ENCODE assay signal across 8 cellular contexts in the genomic region with DNA sequence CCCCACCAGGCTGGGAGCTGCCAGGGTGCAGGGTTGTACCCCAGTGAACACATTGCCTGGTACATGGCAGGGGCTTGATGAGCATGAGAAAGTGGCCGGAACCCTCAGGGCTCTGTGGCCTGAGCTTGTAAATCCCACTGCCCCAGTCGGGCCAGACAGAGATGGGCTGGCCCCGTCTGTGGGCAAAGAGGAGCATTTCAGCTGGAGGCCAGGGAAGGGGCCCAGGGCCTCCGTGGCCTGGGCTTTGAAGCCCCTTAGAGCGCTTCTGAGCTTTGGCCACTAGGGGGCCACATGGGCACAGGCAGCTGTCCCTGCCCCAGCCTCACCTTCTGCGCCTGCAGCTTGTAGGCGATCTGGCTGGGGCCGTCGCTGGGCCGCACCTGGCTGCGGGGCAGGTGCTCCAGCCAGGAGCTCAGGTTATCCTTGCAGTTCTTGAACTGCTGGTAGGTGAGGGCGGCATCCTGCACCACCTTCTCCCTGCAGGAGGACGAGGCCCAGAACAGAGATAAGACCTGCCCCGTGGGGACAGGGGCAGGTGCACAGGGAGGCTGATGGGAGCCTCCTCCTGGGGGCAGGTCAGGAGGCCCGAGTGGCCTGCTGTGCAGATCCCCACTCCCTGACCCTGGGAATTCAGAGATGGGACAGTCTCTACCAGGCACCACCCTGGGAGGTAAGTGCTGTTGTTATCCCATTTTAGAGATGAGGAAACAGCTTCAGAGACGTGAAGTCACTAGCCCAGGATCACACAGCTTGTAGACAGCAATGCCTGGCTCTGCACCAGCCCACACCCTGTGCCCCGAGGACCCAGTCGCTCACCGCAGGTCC. TPM values are rescaled to one million over a fixed set of nuclear protein-coding genes. Genes with fewer than 3 reads are reported as not detected.
DNase-seq lines count a peak whose midpoint lies in the region; ATAC-seq, FAIRE-seq and TF ChIP-seq lines count a peak whose summit lies in the region.

No MANE protein-coding gene starts in this region.

- no peak overlapping the region for H3K4me3 Mint-ChIP-seq in CD4-positive, alpha-beta T cell

- no peaks in the 10 kb centered on the region for H3K9me3 Mint-ChIP-seq in CD4-positive, alpha-beta T cell

- no peak for TF ChIP-seq POLR2A in HCT116 (IDR thresholded peaks at IDR 0.05; ENCODE audit: borderline replicate concordance, extremely low read depth, insufficient read depth, insufficient read length)
- no peak for TF ChIP-seq POLR2A in HepG2 (IDR thresholded peaks at IDR 0.05; ENCODE audit: insufficient read depth in 1 of 2, low read depth in 2 of 2, low read length in 2 of 2)

- H4K20me1 ChIP-seq in HCT116 (ENCODE audit: insufficient read depth): no peaks in the 10 kb centered on the region
- H4K20me1 ChIP-seq in HepG2 (ENCODE audit: insufficient read depth, low read length): no peaks in the 10 kb centered on the region

- intact Hi-C loops in CD4-positive, alpha-beta T cell (cut with DNase I, micrococcal nuclease): loop anchor here (1.0 to 5.0 kb wide), 6 partner anchors 43 to 383 kb away; a partner anchor contains a TSS
- intact Hi-C loops in HCT116 (cut with micrococcal nuclease): loop anchor here (1.0 to 5.0 kb wide), 5 partner anchors 58 to 285 kb away; a partner anchor contains a TSS
- intact Hi-C loops in HepG2 (cut with micrococcal nuclease; ENCODE audit: unreplicated experiment): loop anchor here (1.0 to 2.0 kb wide), 2 partner anchors 42 to 168 kb away; no protein-coding TSS in a partner anchor

- no peak overlapping the region for H3K9ac ChIP-seq in HCT116 (ENCODE audit: low read length)
- no peak overlapping the region for H3K9ac ChIP-seq in HepG2 (ENCODE audit: insufficient read depth, low read depth, low read length)

- DNase-seq in CD4-positive, alpha-beta T cell: peak; percentile 59 to 79 (median 74)
- peak; percentile 46 for DNase-seq in HCT116 (ENCODE audit: low read depth, low spot score)
- peak; percentile 89 for DNase-seq in NCI-H345 (lab: John Stamatoyannopoulos, UW)
- DNase-seq in activated CD4-positive, alpha-beta T cell treated with anti-CD3 and anti-CD28 coated beads for 1 hour: peak; percentile 64
- peak; percentile 78 for DNase-seq in cerebellum (ENCODE audit: low spot score)
- peak; percentile 72 for DNase-seq in HepG2 (ENCODE audit: low spot score)
- DNase-seq in stimulated activated CD4-positive, alpha-beta T cell treated with anti-CD3 and anti-CD28 coated beads, TNF-alpha, amount 100 ng/mL, for 1 hour (ENCODE audit: low read depth in 3 of 3, low spot score in 1 of 3): peak; percentile 54 to 60 (median 60)

- no peaks in the 10 kb centered on the region for H3K79me2 ChIP-seq in HCT116 (ENCODE audit: insufficient read depth, low read length)
- H3K79me2 ChIP-seq in HepG2 (ENCODE audit: insufficient read depth, low read length): no peaks in the 10 kb centered on the region

- FAIRE-seq in HepG2 (lab: Jason Lieb, UNC): peak; percentile 77

- no peak overlapping the region for H3K4me3 ChIP-seq in HCT116 (replicated peaks in 1 of 2; ENCODE audit: low read depth in 1 of 2, low read length in 2 of 2)
- H3K4me3 ChIP-seq in HepG2 (replicated peaks in 1 of 3; ENCODE audit: insufficient read depth in 1 of 3, low read depth in 2 of 3, low read length in 3 of 3): no peak overlapping the region

- ATAC-seq in CD4-positive, alpha-beta T cell (ENCODE audit: poor library complexity): peak; percentile 98
- ATAC-seq in HCT116 (peak; percentile 94), HepG2 (peak; percentile 92), HG03442 (IDR thresholded peaks at IDR 0.05; ENCODE audit: unreplicated experiment) (no peak)

- TF ChIP-seq RAD21 in HCT116 (IDR thresholded peaks at IDR 0.05; ENCODE audit: low read depth) (peak; percentile 98), HepG2 (CRISPR knock-in tag; IDR thresholded peaks at IDR 0.05) (peak; percentile 98)

- peaks cover 7% of the 10 kb centered on the region for H3K4me1 Mint-ChIP-seq in CD4-positive, alpha-beta T cell (ENCODE audit: low read depth)

- RAD21 ChIA-PET in HCT116 (lab: Charles Lee; ENCODE audit: low non-redundant PET in 1 of 2, low total read pairs in 2 of 2, uncharacterized antibody in 2 of 2, unreplicated experiment in 2 of 2): interaction anchor here (0.6 to 1.4 kb wide), 5 partner anchors 13 to 265 kb away, joined by 3 to 5 read pairs (median 4); a partner anchor contains a TSS

- no peaks in the 10 kb centered on the region for H3K9me2 ChIP-seq in HCT116 (ENCODE audit: insufficient read depth)

- H3K4me2 ChIP-seq in HCT116 (ENCODE audit: low read length) (no peak overlapping the region), HepG2 (ENCODE audit: low read depth, low read length) (no peak overlapping the region)

- H3K27ac Mint-ChIP-seq in CD4-positive, alpha-beta T cell: no peak overlapping the region

- no peaks in the 10 kb centered on the region for H3K36me3 Mint-ChIP-seq in CD4-positive, alpha-beta T cell (ENCODE audit: low read depth)

- H3K27ac ChIP-seq in CD4-positive, alpha-beta T cell (ENCODE audit: low read depth, low read length): no peak overlapping the region
- H3K27ac ChIP-seq in HCT116 (ENCODE audit: low read depth, low read length) (peak overlapping the region; percentile 12; the same call in 1 of the 2 replicates), HepG2 (ENCODE audit: extremely low read length, insufficient read depth, low read length) (no peak overlapping the region)

- H3K36me3 ChIP-seq in HCT116 (ENCODE audit: control insufficient read depth in 1 of 2, insufficient read depth in 2 of 2, low read length in 2 of 2) (peaks cover 37 to 44% of the 10 kb centered on the region in 2 experiments; a peak in 3 of 4 replicates), HepG2 (replicated peaks in 1 of 2; ENCODE audit: control insufficient read depth in 1 of 2, insufficient read depth in 2 of 2, low read length in 2 of 2) (peaks cover 4 to 5% of the 10 kb centered on the region in 2 experiments; a peak in 3 of 5 replicates)

- no TSS peak for BruUV-seq in HCT116 (replicated peaks; lab: Mats Ljungman, UMichigan)
- no TSS peak for BruUV-seq in HepG2 (replicated peaks; lab: Mats Ljungman, UMichigan)

- no peaks in the 10 kb centered on the region for H3K27me3 ChIP-seq in CD4-positive, alpha-beta T cell (ENCODE audit: control insufficient read depth, insufficient read depth, low read length)
- H3K27me3 ChIP-seq in HCT116 (ENCODE audit: insufficient read depth, low read length) (no peaks in the 10 kb centered on the region), HepG2 (ENCODE audit: control insufficient read depth in 1 of 2, insufficient read depth in 2 of 2, low read length in 2 of 2) (no peaks in the 10 kb centered on the region)

- H3K27me3 Mint-ChIP-seq in CD4-positive, alpha-beta T cell: no peaks in the 10 kb centered on the region

- POLR2A ChIA-PET in CD4-positive, alpha-beta T cell (lab: Charles Lee): interaction anchor here (0.6 to 2.2 kb wide), 8 partner anchors 15 to 1251 kb away, joined by 3 to 13 read pairs (median 4); a partner anchor contains a TSS
- POLR2A ChIA-PET in HCT116 (lab: Charles Lee) (interaction anchor here (0.6 to 1.2 kb wide), 3 partner anchors 15 to 234 kb away, joined by 3 read pairs; a partner anchor contains a TSS), HepG2 (lab: Yijun Ruan, JAX) (interaction anchor here (0.9 to 2.0 kb wide), 12 partner anchors 9 to 138 kb away, joined by 3 to 9 read pairs (median 4); a partner anchor contains a TSS)

- H2AFZ ChIP-seq in HCT116 (ENCODE audit: low read depth, low read length, poor library complexity, severe bottlenecking) (no peak overlapping the region), HepG2 (ENCODE audit: low read length) (no peak overlapping the region)

- TF ChIP-seq CTCF in CD4-positive, alpha-beta T cell (IDR thresholded peaks at IDR 0.05): peak; percentile 94
- TF ChIP-seq CTCF in HCT116 (IDR thresholded peaks at IDR 0.05 in 2 of 3, conservative IDR thresholded peaks at IDR 0.05 in 1 of 3; ENCODE audit: borderline replicate concordance in 1 of 3, insufficient read depth in 1 of 3, low read depth in 2 of 3, low read length in 2 of 3): peak; percentile 92 to 99 (median 98)
- peak; percentile 100 for TF ChIP-seq CTCF in HepG2 (CRISPR knock-in tag; IDR thresholded peaks at IDR 0.05)

- no peaks in the 10 kb centered on the region for H3K9me3 ChIP-seq in CD4-positive, alpha-beta T cell (ENCODE audit: control insufficient read depth, low read length)
- no peaks in the 10 kb centered on the region for H3K9me3 ChIP-seq in HCT116 (ENCODE audit: control insufficient read depth in 1 of 2, insufficient read depth in 1 of 2, low read depth in 1 of 2, low read length in 2 of 2)
- no peaks in the 10 kb centered on the region for H3K9me3 ChIP-seq in HepG2 (ENCODE audit: low read length)

- TF ChIP-seq EP300 in HepG2 (IDR thresholded peaks at IDR 0.05; ENCODE audit: low read depth in 2 of 2, low read length in 2 of 2): no peak
- no peak for TF ChIP-seq EP300 in HepG2 (CRISPR knock-in tag; IDR thresholded peaks at IDR 0.05; ENCODE audit: borderline replicate concordance)

- 55% methylated on average over 19 of the region's 19 CpGs for WGBS in HepG2 (ENCODE audit: low lambda C conversion rate)

- CTCF ChIA-PET in CD4-positive, alpha-beta T cell (lab: Charles Lee): interaction anchor here (0.5 to 1.7 kb wide), 25 partner anchors 9 to 384 kb away, joined by 3 to 8 read pairs (median 4); a partner anchor contains a TSS
- CTCF ChIA-PET in HCT116 (lab: Charles Lee): interaction anchor here (0.6 to 3.0 kb wide), 35 partner anchors 10 to 350 kb away, joined by 3 to 22 read pairs (median 4); a partner anchor contains a TSS
- CTCF ChIA-PET in HepG2 (lab: Yijun Ruan, JAX; ENCODE audit: low intra/inter-chr PET ratio, low total read pairs): interaction anchor here (1.1 to 1.9 kb wide), 4 partner anchors 9 to 265 kb away, joined by 4 to 7 read pairs (median 5); no protein-coding TSS in a partner anchor

- in situ Hi-C loops in HepG2 (cut with HindIII; ENCODE audit: extremely low pct_ligation_motif_present, low pct_unique_long_range_greater_than_20kb): no loop called here

- H3K4me1 ChIP-seq in HCT116 (ENCODE audit: control insufficient read depth in 1 of 2, insufficient read depth in 2 of 2, low read length in 2 of 2): peaks cover 0 to 3% of the 10 kb centered on the region in 2 experiments; a peak in 1 of 4 replicates
- peaks cover 5% of the 10 kb centered on the region; the same call in 1 of the 2 replicates for H3K4me1 ChIP-seq in HepG2 (ENCODE audit: insufficient read depth, low read length)

RNA-seq across cellular contexts. Expression of a gene that starts 12.8 kb away (rescaled TPM):
- under 1 TPM; 0.14 to 0.38 TPM for total RNA-seq in CD4-positive, alpha-beta T cell
- total RNA-seq in HCT116 (2021; ENCODE audit: unreplicated experiment) (58.0 TPM), cerebellum (not detected), HepG2 (2016; rRNA removed; fragmentation: Illumina TruSeq; extraction: Trizol) (3.6 and 8.2 TPM in 2 replicates)
- 38.3 and 41.0 TPM in 2 replicates for polyA plus RNA-seq in HCT116 (2012)
- total RNA-seq in HepG2 (2016; cell fraction: cytosol; rRNA removed; fragmentation: Illumina TruSeq; extraction: Trizol; ENCODE audit: low read depth): 1.1 and 1.8 TPM in 2 replicates
- 2.4 and 9.2 TPM in 2 replicates for total RNA-seq in HepG2 (2016; cell fraction: insoluble cytoplasmic fraction; rRNA removed; fragmentation: Illumina TruSeq; extraction: Trizol)
- 1.1 and 1.4 TPM in 2 replicates for total RNA-seq in HepG2 (2016; cell fraction: membrane; rRNA removed; fragmentation: Illumina TruSeq; extraction: Trizol)
- 8.8 and 9.0 TPM in 2 replicates for total RNA-seq in HepG2 (2016; cell fraction: nucleus; rRNA removed; fragmentation: Illumina TruSeq; extraction: Trizol)
- polyA plus RNA-seq in HepG2 (2011; rRNA removed): 2.1 and 4.3 TPM in 2 replicates
- polyA plus RNA-seq in HepG2 (2011; cell fraction: cytosol; rRNA removed): 0.99 and 1.4 TPM in 2 replicates
- 26.0 and 30.5 TPM in 2 replicates for polyA plus RNA-seq in HepG2 (2011; cell fraction: nucleus; rRNA removed)
- polyA plus RNA-seq in HepG2 (2012): 3.9 and 4.6 TPM in 2 replicates
- 0.88 and 1.3 TPM in 2 replicates for polyA plus RNA-seq in HepG2 (2016; cell fraction: cytosol; fragmentation: Illumina TruSeq; extraction: Trizol; ENCODE audit: low read depth)
- polyA plus RNA-seq in HepG2 (2016; cell fraction: insoluble cytoplasmic fraction; fragmentation: Illumina TruSeq; extraction: Trizol; ENCODE audit: low read depth): 2.9 and 4.4 TPM in 2 replicates
- 1.0 and 1.6 TPM in 2 replicates for polyA plus RNA-seq in HepG2 (2016; cell fraction: membrane; fragmentation: Illumina TruSeq; extraction: Trizol; ENCODE audit: low read depth)
- 26.6 and 28.0 TPM in 2 replicates for polyA plus RNA-seq in HepG2 (2016; cell fraction: nucleus; fragmentation: Illumina TruSeq; extraction: Trizol; ENCODE audit: insufficient read depth, low read depth)
- 3.4 and 3.8 TPM in 2 replicates for polyA minus RNA-seq in HepG2 (2011; rRNA and poly(A)+ RNA removed; ENCODE audit: low replicate concordance)
- 3.0 TPM in 2 replicates for polyA minus RNA-seq in HepG2 (2011; cell fraction: cytosol; rRNA and poly(A)+ RNA removed)
- 4.9 and 7.6 TPM in 2 replicates for polyA minus RNA-seq in HepG2 (2011; cell fraction: nucleus; rRNA and poly(A)+ RNA removed)

RNA-seq across cellular contexts. Expression of a gene that starts 13.7 kb away (rescaled TPM):
- total RNA-seq in CD4-positive, alpha-beta T cell: 1 to 10 TPM; 3.9 to 4.9 TPM
- total RNA-seq in HCT116 (2021; ENCODE audit: unreplicated experiment) (7.1 TPM), cerebellum (2.1 TPM), HepG2 (2016; rRNA removed; fragmentation: Illumina TruSeq; extraction: Trizol) (2.0 and 5.8 TPM in 2 replicates)
- 6.4 and 6.9 TPM in 2 replicates for polyA plus RNA-seq in HCT116 (2012)
- total RNA-seq in HepG2 (2016; cell fraction: cytosol; rRNA removed; fragmentation: Illumina TruSeq; extraction: Trizol; ENCODE audit: low read depth): 1.8 and 2.5 TPM in 2 replicates
- total RNA-seq in HepG2 (2016; cell fraction: insoluble cytoplasmic fraction; rRNA removed; fragmentation: Illumina TruSeq; extraction: Trizol): 1.6 and 5.0 TPM in 2 replicates
- total RNA-seq in HepG2 (2016; cell fraction: membrane; rRNA removed; fragmentation: Illumina TruSeq; extraction: Trizol): 2.3 TPM in 2 replicates
- 7.8 and 9.0 TPM in 2 replicates for total RNA-seq in HepG2 (2016; cell fraction: nucleus; rRNA removed; fragmentation: Illumina TruSeq; extraction: Trizol)
- 11.4 and 18.0 TPM in 2 replicates for polyA plus RNA-seq in HepG2 (2011; rRNA removed)
- 5.4 and 6.1 TPM in 2 replicates for polyA plus RNA-seq in HepG2 (2011; cell fraction: cytosol; rRNA removed)
- polyA plus RNA-seq in HepG2 (2011; cell fraction: nucleus; rRNA removed): 90.2 and 107 TPM in 2 replicates
- polyA plus RNA-seq in HepG2 (2012): 10.2 and 11.2 TPM in 2 replicates
- polyA plus RNA-seq in HepG2 (2016; cell fraction: cytosol; fragmentation: Illumina TruSeq; extraction: Trizol; ENCODE audit: low read depth): 0.93 and 1.5 TPM in 2 replicates
- 1.1 and 1.4 TPM in 2 replicates for polyA plus RNA-seq in HepG2 (2016; cell fraction: insoluble cytoplasmic fraction; fragmentation: Illumina TruSeq; extraction: Trizol; ENCODE audit: low read depth)
- polyA plus RNA-seq in HepG2 (2016; cell fraction: membrane; fragmentation: Illumina TruSeq; extraction: Trizol; ENCODE audit: low read depth): 1.8 and 2.0 TPM in 2 replicates
- polyA plus RNA-seq in HepG2 (2016; cell fraction: nucleus; fragmentation: Illumina TruSeq; extraction: Trizol; ENCODE audit: insufficient read depth, low read depth): 29.8 and 32.4 TPM in 2 replicates
- polyA minus RNA-seq in HepG2 (2011; rRNA and poly(A)+ RNA removed; ENCODE audit: low replicate concordance): 0.84 and 2.9 TPM in 2 replicates
- 0.62 and 1.3 TPM in 2 replicates for polyA minus RNA-seq in HepG2 (2011; cell fraction: cytosol; rRNA and poly(A)+ RNA removed)
- polyA minus RNA-seq in HepG2 (2011; cell fraction: nucleus; rRNA and poly(A)+ RNA removed): 4.0 and 7.6 TPM in 2 replicates

RNA-seq across cellular contexts. Expression of a gene that starts 35.3 kb away (rescaled TPM):
- total RNA-seq in CD4-positive, alpha-beta T cell: 10 to 100 TPM; 13.0 to 13.8 TPM
- 18.5 TPM for total RNA-seq in HCT116 (2021; ENCODE audit: unreplicated experiment)
- 19.3 and 22.6 TPM in 2 replicates for polyA plus RNA-seq in HCT116 (2012)
- total RNA-seq in cerebellum: 7.5 TPM
- 14.7 and 18.0 TPM in 2 replicates for total RNA-seq in HepG2 (2016; rRNA removed; fragmentation: Illumina TruSeq; extraction: Trizol)
- 26.3 and 36.8 TPM in 2 replicates for total RNA-seq in HepG2 (2016; cell fraction: cytosol; rRNA removed; fragmentation: Illumina TruSeq; extraction: Trizol; ENCODE audit: low read depth)
- 13.8 and 19.0 TPM in 2 replicates for total RNA-seq in HepG2 (2016; cell fraction: insoluble cytoplasmic fraction; rRNA removed; fragmentation: Illumina TruSeq; extraction: Trizol)
- 38.9 and 47.5 TPM in 2 replicates for total RNA-seq in HepG2 (2016; cell fraction: membrane; rRNA removed; fragmentation: Illumina TruSeq; extraction: Trizol)
- 9.0 and 10.9 TPM in 2 replicates for total RNA-seq in HepG2 (2016; cell fraction: nucleus; rRNA removed; fragmentation: Illumina TruSeq; extraction: Trizol)
- 21.3 and 29.4 TPM in 2 replicates for polyA plus RNA-seq in HepG2 (2011; rRNA removed)
- 20.7 and 26.7 TPM in 2 replicates for polyA plus RNA-seq in HepG2 (2011; cell fraction: cytosol; rRNA removed)
- 68.4 and 69.7 TPM in 2 replicates for polyA plus RNA-seq in HepG2 (2011; cell fraction: nucleus; rRNA removed)
- 17.2 and 19.1 TPM in 2 replicates for polyA plus RNA-seq in HepG2 (2012)
- 36.8 and 50.4 TPM in 2 replicates for polyA plus RNA-seq in HepG2 (2016; cell fraction: cytosol; fragmentation: Illumina TruSeq; extraction: Trizol; ENCODE audit: low read depth)
- polyA plus RNA-seq in HepG2 (2016; cell fraction: insoluble cytoplasmic fraction; fragmentation: Illumina TruSeq; extraction: Trizol; ENCODE audit: low read depth): 17.0 and 17.1 TPM in 2 replicates
- polyA plus RNA-seq in HepG2 (2016; cell fraction: membrane; fragmentation: Illumina TruSeq; extraction: Trizol; ENCODE audit: low read depth): 37.6 and 44.5 TPM in 2 replicates
- 23.5 and 24.6 TPM in 2 replicates for polyA plus RNA-seq in HepG2 (2016; cell fraction: nucleus; fragmentation: Illumina TruSeq; extraction: Trizol; ENCODE audit: insufficient read depth, low read depth)
- polyA minus RNA-seq in HepG2 (2011; rRNA and poly(A)+ RNA removed; ENCODE audit: low replicate concordance): 12.3 and 13.2 TPM in 2 replicates
- 3.3 and 7.8 TPM in 2 replicates for polyA minus RNA-seq in HepG2 (2011; cell fraction: cytosol; rRNA and poly(A)+ RNA removed)
- polyA minus RNA-seq in HepG2 (2011; cell fraction: nucleus; rRNA and poly(A)+ RNA removed): 6.5 and 7.1 TPM in 2 replicates

RNA-seq across cellular contexts. Expression of a gene that starts 35.3 kb away (rescaled TPM):
- 10 to 100 TPM; 14.5 to 17.9 TPM for total RNA-seq in CD4-positive, alpha-beta T cell
- total RNA-seq in HCT116 (2021; ENCODE audit: unreplicated experiment): 50.2 TPM
- polyA plus RNA-seq in HCT116 (2012): 25.1 and 34.4 TPM in 2 replicates
- total RNA-seq in cerebellum: 55.6 TPM
- total RNA-seq in HepG2 (2016; rRNA removed; fragmentation: Illumina TruSeq; extraction: Trizol): 120 and 156 TPM in 2 replicates
- 10.7 and 14.1 TPM in 2 replicates for total RNA-seq in HepG2 (2016; cell fraction: cytosol; rRNA removed; fragmentation: Illumina TruSeq; extraction: Trizol; ENCODE audit: low read depth)
- 117 and 150 TPM in 2 replicates for total RNA-seq in HepG2 (2016; cell fraction: insoluble cytoplasmic fraction; rRNA removed; fragmentation: Illumina TruSeq; extraction: Trizol)
- total RNA-seq in HepG2 (2016; cell fraction: membrane; rRNA removed; fragmentation: Illumina TruSeq; extraction: Trizol): 29.9 and 30.7 TPM in 2 replicates
- total RNA-seq in HepG2 (2016; cell fraction: nucleus; rRNA removed; fragmentation: Illumina TruSeq; extraction: Trizol): 86.5 and 102 TPM in 2 replicates
- polyA plus RNA-seq in HepG2 (2011; rRNA removed): 84.2 and 86.4 TPM in 2 replicates
- polyA plus RNA-seq in HepG2 (2011; cell fraction: cytosol; rRNA removed): 56.8 and 64.7 TPM in 2 replicates
- 77.2 and 84.5 TPM in 2 replicates for polyA plus RNA-seq in HepG2 (2011; cell fraction: nucleus; rRNA removed)
- polyA plus RNA-seq in HepG2 (2012): 59.6 and 89.0 TPM in 2 replicates
- polyA plus RNA-seq in HepG2 (2016; cell fraction: cytosol; fragmentation: Illumina TruSeq; extraction: Trizol; ENCODE audit: low read depth): 5.3 and 5.6 TPM in 2 replicates
- polyA plus RNA-seq in HepG2 (2016; cell fraction: insoluble cytoplasmic fraction; fragmentation: Illumina TruSeq; extraction: Trizol; ENCODE audit: low read depth): 71.5 and 71.7 TPM in 2 replicates
- 8.6 and 11.1 TPM in 2 replicates for polyA plus RNA-seq in HepG2 (2016; cell fraction: membrane; fragmentation: Illumina TruSeq; extraction: Trizol; ENCODE audit: low read depth)
- 66.2 and 73.5 TPM in 2 replicates for polyA plus RNA-seq in HepG2 (2016; cell fraction: nucleus; fragmentation: Illumina TruSeq; extraction: Trizol; ENCODE audit: insufficient read depth, low read depth)
- polyA minus RNA-seq in HepG2 (2011; rRNA and poly(A)+ RNA removed; ENCODE audit: low replicate concordance): 73.6 and 303 TPM in 2 replicates
- 201 and 237 TPM in 2 replicates for polyA minus RNA-seq in HepG2 (2011; cell fraction: cytosol; rRNA and poly(A)+ RNA removed)
- polyA minus RNA-seq in HepG2 (2011; cell fraction: nucleus; rRNA and poly(A)+ RNA removed): 162 and 215 TPM in 2 replicates

RNA-seq across cellular contexts. Expression of a gene that starts 58.0 kb away (rescaled TPM):
- 100 to 1,000 TPM; 106 to 108 TPM for total RNA-seq in CD4-positive, alpha-beta T cell
- total RNA-seq in HCT116 (2021; ENCODE audit: unreplicated experiment) (152 TPM), cerebellum (21.5 TPM), HepG2 (2016; rRNA removed; fragmentation: Illumina TruSeq; extraction: Trizol) (39.8 and 89.7 TPM in 2 replicates)
- 117 and 132 TPM in 2 replicates for polyA plus RNA-seq in HCT116 (2012)
- 19.0 and 21.2 TPM in 2 replicates for total RNA-seq in HepG2 (2016; cell fraction: cytosol; rRNA removed; fragmentation: Illumina TruSeq; extraction: Trizol; ENCODE audit: low read depth)
- 34.8 and 87.8 TPM in 2 replicates for total RNA-seq in HepG2 (2016; cell fraction: insoluble cytoplasmic fraction; rRNA removed; fragmentation: Illumina TruSeq; extraction: Trizol)
- 36.4 and 39.1 TPM in 2 replicates for total RNA-seq in HepG2 (2016; cell fraction: membrane; rRNA removed; fragmentation: Illumina TruSeq; extraction: Trizol)
- 55.4 and 62.2 TPM in 2 replicates for total RNA-seq in HepG2 (2016; cell fraction: nucleus; rRNA removed; fragmentation: Illumina TruSeq; extraction: Trizol)
- polyA plus RNA-seq in HepG2 (2011; rRNA removed): 74.3 and 79.0 TPM in 2 replicates
- 56.3 and 67.1 TPM in 2 replicates for polyA plus RNA-seq in HepG2 (2011; cell fraction: cytosol; rRNA removed)
- 42.7 and 43.4 TPM in 2 replicates for polyA plus RNA-seq in HepG2 (2011; cell fraction: nucleus; rRNA removed)
- polyA plus RNA-seq in HepG2 (2012): 84.3 and 86.0 TPM in 2 replicates
- 12.5 and 13.5 TPM in 2 replicates for polyA plus RNA-seq in HepG2 (2016; cell fraction: cytosol; fragmentation: Illumina TruSeq; extraction: Trizol; ENCODE audit: low read depth)
- polyA plus RNA-seq in HepG2 (2016; cell fraction: insoluble cytoplasmic fraction; fragmentation: Illumina TruSeq; extraction: Trizol; ENCODE audit: low read depth): 124 and 144 TPM in 2 replicates
- polyA plus RNA-seq in HepG2 (2016; cell fraction: membrane; fragmentation: Illumina TruSeq; extraction: Trizol; ENCODE audit: low read depth): 26.1 and 30.0 TPM in 2 replicates
- polyA plus RNA-seq in HepG2 (2016; cell fraction: nucleus; fragmentation: Illumina TruSeq; extraction: Trizol; ENCODE audit: insufficient read depth, low read depth): 107 and 120 TPM in 2 replicates
- polyA minus RNA-seq in HepG2 (2011; rRNA and poly(A)+ RNA removed; ENCODE audit: low replicate concordance): 72.1 and 78.5 TPM in 2 replicates
- 44.7 and 45.6 TPM in 2 replicates for polyA minus RNA-seq in HepG2 (2011; cell fraction: cytosol; rRNA and poly(A)+ RNA removed)
- 55.0 and 55.2 TPM in 2 replicates for polyA minus RNA-seq in HepG2 (2011; cell fraction: nucleus; rRNA and poly(A)+ RNA removed)
